ENCODE assay signal across 12 cellular contexts in genomic region chr7:76369011-76369410, GRCh38. TPM values are rescaled to one million over a fixed set of nuclear protein-coding genes. Genes with fewer than 3 reads are reported as not detected.
"Had no signal": no experiment of that assay in that cellular context is flagged by ENCODE, and none has a peak within 500 bp of the region (broad histone marks: within the 10 kb centered on the region; RNA-seq: fewer than 3 reads in every experiment).

No MANE protein-coding gene starts in this region.

- H3K27me3 ChIP-seq: esophagus squamous epithelium, heart left ventricle, thyroid gland had no signal

- ATAC-seq: heart left ventricle; left ventricle myocardium superior; right cardiac atrium; stimulated activated effector memory CD8-positive, alpha-beta T cell treated with anti-CD3 and anti-CD28 coated beads, Interleukin-12 subunit alpha, Interleukin-12 subunit beta, amount 100 ng/mL, for 72 hours had no signal

- DNase-seq: activated CD4-positive, alpha-beta memory T cell treated with anti-CD3 and anti-CD28 coated beads for 36 hours; activated naive CD4-positive, alpha-beta T cell; esophagus squamous epithelium; foreskin fibroblast; left ventricle myocardium superior; right cardiac atrium; thyroid gland had no signal

- FAIRE-seq: endometrium, urothelium cell line had no signal

- H3K36me3 ChIP-seq: esophagus squamous epithelium, heart left ventricle, thyroid gland had no signal

- H3K27ac ChIP-seq: esophagus squamous epithelium, heart left ventricle, thyroid gland had no signal

- H3K4me3 ChIP-seq: esophagus squamous epithelium, heart left ventricle, smooth muscle cell, thyroid gland had no signal

- H3K4me2 ChIP-seq: smooth muscle cell had no signal

- H3K9me3 ChIP-seq: esophagus squamous epithelium, heart left ventricle, thyroid gland had no signal

RNA-seq across cellular contexts. Expression of gene ZP3, which starts 55.7 kb away (rescaled TPM):
- total RNA-seq: left ventricle myocardium superior had no signal
